Comparison of ENCODE assay signal across 14 cellular contexts in the genomic region with DNA sequence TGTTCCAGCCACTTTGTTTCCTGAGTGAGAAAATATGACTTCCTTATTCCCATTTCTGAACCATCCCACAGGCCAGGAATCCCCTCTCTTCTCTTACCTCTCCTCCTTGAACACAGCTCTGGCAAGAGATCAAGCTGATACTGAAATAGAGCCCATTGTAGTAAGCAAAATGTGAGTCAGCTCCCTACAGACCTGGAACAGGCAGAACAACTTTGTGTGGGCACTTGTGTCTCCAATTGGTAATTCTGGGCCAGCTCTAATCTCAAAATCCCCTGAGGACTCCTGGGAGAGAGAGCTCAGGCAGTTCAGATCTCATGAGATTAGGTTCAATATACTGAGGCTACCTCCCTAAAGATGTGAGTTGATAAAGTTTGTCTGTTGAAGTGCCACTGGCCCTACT.
DNase-seq lines count a peak whose midpoint lies in the region; ATAC-seq and TF ChIP-seq lines count a peak whose summit lies in the region.
"Had no signal": no experiment of that assay in that cellular context is flagged by ENCODE, and none has a peak within 500 bp of the region (broad histone marks: within the 10 kb centered on the region; RNA-seq: fewer than 3 reads in every experiment).

No MANE protein-coding gene starts in this region.

- H2AK5ac ChIP-seq in trophoblast cell (ENCODE audit: low read length), result no peak overlapping the region

- H3K27ac Mint-ChIP-seq in MCF 10A (ENCODE audit: low read depth, unreplicated experiment) (no peak overlapping the region), natural killer cell (no peak overlapping the region)
- H3K27ac Mint-ChIP-seq: CD4-positive, alpha-beta T cell had no signal

- H2BK12ac ChIP-seq in trophoblast cell (ENCODE audit: low read length), result no peak overlapping the region

- intact Hi-C loops in MCF 10A (cut with micrococcal nuclease) (no loop called here), breast epithelium (cut with DNase I; ENCODE audit: low total_unique reads) (no loop called here), mammary epithelial cell (cut with micrococcal nuclease) (no loop called here), natural killer cell (cut with micrococcal nuclease) (no loop called here)

- H3K4me1 ChIP-seq in breast epithelium (no peaks in the 10 kb centered on the region), mammary epithelial cell (ENCODE audit: insufficient read depth, low read length) (peaks cover 41% of the 10 kb centered on the region), foreskin keratinocyte (peaks cover 11% of the 10 kb centered on the region), trophoblast cell (ENCODE audit: control insufficient read depth in 1 of 2, insufficient read depth in 2 of 2, low read length in 2 of 2) (no peaks in the 10 kb centered on the region)

- dilution Hi-C loops in mammary epithelial cell (cut with HindIII; ENCODE audit: low sequenced_read_pairs), result no loop called here

- no peaks in the 10 kb centered on the region for H3K79me1 ChIP-seq in trophoblast cell (ENCODE audit: low read length)

- H2BK5ac ChIP-seq in trophoblast cell (ENCODE audit: low read depth, low read length, poor library complexity), result no peak overlapping the region

- no peak overlapping the region for H3K4me2 ChIP-seq in mammary epithelial cell (ENCODE audit: insufficient read depth, low read depth, low read length)
- no peak overlapping the region for H3K4me2 ChIP-seq in trophoblast cell (ENCODE audit: low read length)
- H3K4me2 ChIP-seq: BLaER1 treated with 17β-estradiol and CSF1 and Interleukin-3, amounts not matched to agents 10 nM and 100 nM had no signal

- H3K27ac ChIP-seq in breast epithelium (no peak overlapping the region), mammary epithelial cell (ENCODE audit: insufficient read depth, low read depth, low read length) (peak overlapping the region; percentile 5), foreskin keratinocyte (peak overlapping the region; percentile 58), trophoblast cell (ENCODE audit: low read depth, low read length) (peak overlapping the region; percentile 53)
- H3K27ac ChIP-seq: BLaER1 treated with 17β-estradiol and CSF1 and Interleukin-3, amounts not matched to agents 10 nM and 100 nM; HL-60 had no signal

- H3K9ac ChIP-seq in mammary epithelial cell (ENCODE audit: insufficient read depth, low read length) (no peak overlapping the region), trophoblast cell (ENCODE audit: low read length) (no peak overlapping the region)
- H3K9ac ChIP-seq: BLaER1 treated with 17β-estradiol and CSF1 and Interleukin-3, amounts not matched to agents 10 nM and 100 nM had no signal

- H4K20me1 ChIP-seq in mammary epithelial cell (ENCODE audit: insufficient read depth, low read length), result no peaks in the 10 kb centered on the region

- H3K9me3 ChIP-seq in breast epithelium (no peaks in the 10 kb centered on the region), mammary epithelial cell (replicated peaks; ENCODE audit: insufficient read depth, low read length) (no peaks in the 10 kb centered on the region), trophoblast cell (ENCODE audit: insufficient read depth, low read depth, low read length) (no peaks in the 10 kb centered on the region)

- H3K27me3 ChIP-seq in breast epithelium, result peaks cover 0 to 28% of the 10 kb centered on the region in 2 donors
- H3K27me3 ChIP-seq in mammary epithelial cell (ENCODE audit: insufficient read depth, low read length), result no peaks in the 10 kb centered on the region
- no peaks in the 10 kb centered on the region for H3K27me3 ChIP-seq in foreskin keratinocyte
- H3K27me3 ChIP-seq in trophoblast cell (ENCODE audit: insufficient read depth, low read length), result no peaks in the 10 kb centered on the region

- no peak overlapping the region for H3K14ac ChIP-seq in trophoblast cell (ENCODE audit: low read length)

- H3K27me3 Mint-ChIP-seq in MCF 10A (ENCODE audit: insufficient read depth, unreplicated experiment) (peaks cover 63% of the 10 kb centered on the region), natural killer cell (ENCODE audit: low read depth in 2 of 2) (no peaks in the 10 kb centered on the region)
- H3K27me3 Mint-ChIP-seq: CD4-positive, alpha-beta T cell had no signal

- no peak overlapping the region for H3K23ac ChIP-seq in trophoblast cell (ENCODE audit: low read length)

- no peaks in the 10 kb centered on the region for H3K79me2 ChIP-seq in mammary epithelial cell (ENCODE audit: insufficient read depth, low read length)
- no peaks in the 10 kb centered on the region for H3K79me2 ChIP-seq in trophoblast cell (ENCODE audit: control insufficient read depth, insufficient read depth, low read length, poor library complexity)

- TF ChIP-seq CTCF in MCF 10A (IDR thresholded peaks at IDR 0.05; ENCODE audit: unreplicated experiment) (no peak), breast epithelium (IDR thresholded peaks at IDR 0.05) (no peak), mammary epithelial cell (conservative IDR thresholded peaks at IDR 0.05 in 1 of 2, IDR thresholded peaks at IDR 0.05 in 1 of 2; ENCODE audit: extremely low read depth in 1 of 2, insufficient read depth in 1 of 2, low read depth in 1 of 2, low read length in 2 of 2) (no peak), foreskin keratinocyte (conservative IDR thresholded peaks at IDR 0.05) (no peak), natural killer cell (IDR thresholded peaks at IDR 0.05) (no peak)

- no peak overlapping the region for H3K18ac ChIP-seq in trophoblast cell (ENCODE audit: low read length)

- H3K4me1 Mint-ChIP-seq in MCF 10A (ENCODE audit: insufficient read depth, unreplicated experiment) (peaks cover 21% of the 10 kb centered on the region), natural killer cell (no peaks in the 10 kb centered on the region)

- H4K8ac ChIP-seq in trophoblast cell (ENCODE audit: low read depth, low read length), result no peak overlapping the region

- DNase-seq in MCF 10A (ENCODE audit: unreplicated experiment) (peak; percentile 52), breast epithelium (ENCODE audit: low spot score in 2 of 2) (no peak), mammary epithelial cell (peak; percentile 84), foreskin keratinocyte (peak; percentile 40 to 71), trophoblast cell (no peak), natural killer cell (no peak), C1 segment of cervical spinal cord (lab: John Stamatoyannopoulos, UW) (no peak)
- DNase-seq: ACHN; CD4-positive, alpha-beta T cell; DND-41; HCEC 1CT had no signal

- no peak overlapping the region for H2BK120ac ChIP-seq in trophoblast cell (ENCODE audit: insufficient read depth, low read length, poor library complexity)

- H3K9me3 Mint-ChIP-seq in MCF 10A (ENCODE audit: unreplicated experiment), result no peaks in the 10 kb centered on the region
- peaks cover 2 to 3% of the 10 kb centered on the region in 2 donors for H3K9me3 Mint-ChIP-seq in natural killer cell
- H3K9me3 Mint-ChIP-seq: CD4-positive, alpha-beta T cell had no signal

- H3K36me3 Mint-ChIP-seq in MCF 10A (ENCODE audit: insufficient read depth, unreplicated experiment), result no peaks in the 10 kb centered on the region
- no peaks in the 10 kb centered on the region for H3K36me3 Mint-ChIP-seq in natural killer cell

- H2AFZ ChIP-seq in mammary epithelial cell (ENCODE audit: low read depth, low read length), result no peak overlapping the region
- H2AFZ ChIP-seq in trophoblast cell (ENCODE audit: insufficient read depth, low read length, poor library complexity), result no peak overlapping the region

- H3K4ac ChIP-seq in trophoblast cell (ENCODE audit: low read depth, low read length), result no peak overlapping the region

- in situ Hi-C loops in mammary epithelial cell (cut with MboI; ENCODE audit: low sequenced_read_pairs in 2 of 2), result no loop called here

- H4K12ac ChIP-seq in trophoblast cell (ENCODE audit: low read depth, low read length), result no peak overlapping the region

- no peak for TF ChIP-seq POLR2A in breast epithelium (IDR thresholded peaks at IDR 0.05)

- ATAC-seq in foreskin keratinocyte (peak; percentile 66), GM18517 (IDR thresholded peaks at IDR 0.05; ENCODE audit: unreplicated experiment) (no peak), natural killer cell (no peak)

- CTCF ChIA-PET in MCF 10A (lab: Yijun Ruan, JAX) (no interaction called here), mammary epithelial cell (lab: Charles Lee; ENCODE audit: low non-redundant PET) (no interaction called here)

- H3K4me3 ChIP-seq in breast epithelium, result no peak overlapping the region
- H3K4me3 ChIP-seq in mammary epithelial cell (replicated peaks in 1 of 3; ENCODE audit: insufficient read depth in 1 of 3, low read depth in 2 of 3, low read length in 3 of 3), result no peak overlapping the region
- H3K4me3 ChIP-seq in trophoblast cell (ENCODE audit: low read depth, low read length), result no peak overlapping the region
- H3K4me3 ChIP-seq: BLaER1 treated with 17β-estradiol and CSF1 and Interleukin-3, amounts not matched to agents 10 nM and 100 nM had no signal

- H3K4me3 Mint-ChIP-seq in MCF 10A (ENCODE audit: unreplicated experiment) (no peak overlapping the region), natural killer cell (no peak overlapping the region)
- H3K4me3 Mint-ChIP-seq: CD4-positive, alpha-beta T cell had no signal

- H3K36me3 ChIP-seq in breast epithelium, result no peaks in the 10 kb centered on the region
- no peaks in the 10 kb centered on the region for H3K36me3 ChIP-seq in mammary epithelial cell (ENCODE audit: insufficient read depth, low read length)
- no peaks in the 10 kb centered on the region for H3K36me3 ChIP-seq in trophoblast cell (ENCODE audit: control insufficient read depth in 1 of 2, insufficient read depth in 2 of 2, low read length in 2 of 2)
- H3K36me3 ChIP-seq: BLaER1 treated with 17β-estradiol and CSF1 and Interleukin-3, amounts not matched to agents 10 nM and 100 nM had no signal

- no TSS peak for BruUV-seq in MCF 10A (replicated peaks; lab: Mats Ljungman, UMichigan)
- no TSS peak for BruUV-seq in mammary epithelial cell (replicated peaks; lab: Mats Ljungman, UMichigan)

- POLR2A ChIA-PET in MCF 10A (lab: Yijun Ruan, JAX), result interaction anchor here (1.4 kb wide), 1 partner anchor 8 kb away, joined by 5 read pairs; no protein-coding TSS in a partner anchor

- no peak overlapping the region for H4K91ac ChIP-seq in trophoblast cell (ENCODE audit: low read depth, low read length)

Comparison
In these comparisons a context has a peak if more than half of its experiments do, and no peak if none do; other contexts are left out.
1. DNase-seq: peak in MCF 10A (single experiment), mammary epithelial cell (single experiment) and foreskin keratinocyte (2 of 2); none in breast epithelium (0 of 2), trophoblast cell (0 of 2), natural killer cell (single experiment) and C1 segment of cervical spinal cord (0 of 14).
2. H3K27ac ChIP-seq: peak in mammary epithelial cell (single experiment), foreskin keratinocyte (single experiment) and trophoblast cell (single experiment); none in breast epithelium (0 of 2).